Comparison of ENCODE assay signal across 23 cellular contexts in genomic region chr9:84212982-84213381, GRCh38.
DNase-seq lines count a peak whose midpoint lies in the region; ATAC-seq, FAIRE-seq and TF ChIP-seq lines count a peak whose summit lies in the region.
"Had no signal": no experiment of that assay in that cellular context is flagged by ENCODE, and none has a peak within 500 bp of the region (broad histone marks: within the 10 kb centered on the region; RNA-seq: fewer than 3 reads in every experiment).

No MANE protein-coding gene starts in this region.

- CTCF ChIA-PET in mammary epithelial cell (lab: Charles Lee; ENCODE audit: low non-redundant PET) = no interaction called here
- CTCF ChIA-PET in MCF 10A (lab: Yijun Ruan, JAX) = interaction anchor here (0.5 to 1.7 kb wide), 4 partner anchors 10 to 40 kb away, joined by 3 to 6 read pairs (median 4); no protein-coding TSS in a partner anchor

- H4K20me1 ChIP-seq in mammary epithelial cell (ENCODE audit: insufficient read depth, low read length) = no peaks in the 10 kb centered on the region
- H4K20me1 ChIP-seq: BLaER1 treated with 17β-estradiol and CSF1 and Interleukin-3, amounts not matched to agents 10 nM and 100 nM had no signal

- no peak overlapping the region for H3K9ac ChIP-seq in mammary epithelial cell (ENCODE audit: insufficient read depth, low read length)
- H3K9ac ChIP-seq: BLaER1 treated with 17β-estradiol and CSF1 and Interleukin-3, amounts not matched to agents 10 nM and 100 nM had no signal

- no TSS peak for BruUV-seq in mammary epithelial cell (replicated peaks; lab: Mats Ljungman, UMichigan)
- BruUV-seq in MCF 10A (replicated peaks; lab: Mats Ljungman, UMichigan) = no TSS peak

- H3K27me3 Mint-ChIP-seq in MCF 10A (ENCODE audit: insufficient read depth, unreplicated experiment) = no peaks in the 10 kb centered on the region
- H3K27me3 Mint-ChIP-seq in type B pancreatic cell = no peaks in the 10 kb centered on the region
- H3K27me3 Mint-ChIP-seq in activated naive CD8-positive, alpha-beta T cell treated with anti-CD3 and anti-CD28 coated beads, Interleukin-2, amount 50 U/mL, for 24 hours = peaks cover 5% of the 10 kb centered on the region
- H3K27me3 Mint-ChIP-seq: CD4-positive, alpha-beta T cell had no signal

- intact Hi-C loops in mammary epithelial cell (cut with micrococcal nuclease) (no loop called here), MCF 10A (cut with micrococcal nuclease) (no loop called here)

- peaks cover under 1% of the 10 kb centered on the region for H3K4me1 Mint-ChIP-seq in MCF 10A (ENCODE audit: insufficient read depth, unreplicated experiment)
- no peaks in the 10 kb centered on the region for H3K4me1 Mint-ChIP-seq in type B pancreatic cell (ENCODE audit: unreplicated experiment)
- no peaks in the 10 kb centered on the region for H3K4me1 Mint-ChIP-seq in activated naive CD8-positive, alpha-beta T cell treated with anti-CD3 and anti-CD28 coated beads, Interleukin-2, amount 50 U/mL, for 24 hours
- H3K4me1 Mint-ChIP-seq: CD14-positive monocyte; CD8-positive, alpha-beta memory T cell had no signal

- no peaks in the 10 kb centered on the region for H3K9me3 ChIP-seq in mammary epithelial cell (replicated peaks; ENCODE audit: insufficient read depth, low read length)
- H3K9me3 ChIP-seq in Peyer's patch = no peaks in the 10 kb centered on the region
- H3K9me3 ChIP-seq: BE2C had no signal

- H3K4me2 ChIP-seq in mammary epithelial cell (ENCODE audit: insufficient read depth, low read depth, low read length) = peak overlapping the region; percentile 22
- H3K4me2 ChIP-seq: BLaER1 treated with 17β-estradiol and CSF1 and Interleukin-3, amounts not matched to agents 10 nM and 100 nM had no signal

- dilution Hi-C loops in mammary epithelial cell (cut with HindIII; ENCODE audit: low sequenced_read_pairs) = no loop called here

- H3K27ac ChIP-seq in mammary epithelial cell (ENCODE audit: insufficient read depth, low read depth, low read length) (no peak overlapping the region), foreskin keratinocyte (no peak overlapping the region), Peyer's patch (no peak overlapping the region)
- H3K27ac ChIP-seq: 22Rv1; BLaER1 treated with 17β-estradiol and CSF1 and Interleukin-3, amounts not matched to agents 10 nM and 100 nM had no signal

- no peak overlapping the region for H3K27ac Mint-ChIP-seq in MCF 10A (ENCODE audit: low read depth, unreplicated experiment)
- H3K27ac Mint-ChIP-seq in type B pancreatic cell = peak overlapping the region; percentile 66
- H3K27ac Mint-ChIP-seq in activated naive CD8-positive, alpha-beta T cell treated with anti-CD3 and anti-CD28 coated beads, Interleukin-2, amount 50 U/mL, for 24 hours = no peak overlapping the region
- H3K27ac Mint-ChIP-seq: CD14-positive monocyte; CD4-positive, alpha-beta T cell; CD8-positive, alpha-beta memory T cell had no signal

- no peak overlapping the region for H3K4me3 Mint-ChIP-seq in MCF 10A (ENCODE audit: unreplicated experiment)
- H3K4me3 Mint-ChIP-seq in type B pancreatic cell = no peak overlapping the region
- no peak overlapping the region for H3K4me3 Mint-ChIP-seq in activated naive CD8-positive, alpha-beta T cell treated with anti-CD3 and anti-CD28 coated beads, Interleukin-2, amount 50 U/mL, for 24 hours
- H3K4me3 Mint-ChIP-seq: CD14-positive monocyte; CD4-positive, alpha-beta T cell; CD8-positive, alpha-beta memory T cell had no signal

- 85% methylated on average over 2 of the region's 2 CpGs for WGBS in mammary epithelial cell (ENCODE audit: low coverage, missing lambda C conversion rate)

- H2AFZ ChIP-seq in mammary epithelial cell (ENCODE audit: low read depth, low read length) = peak overlapping the region; percentile 38

- ATAC-seq in foreskin keratinocyte (peak; percentile 37), HG03469 (IDR thresholded peaks at IDR 0.05; ENCODE audit: unreplicated experiment) (no peak)
- no peak for ATAC-seq in activated naive CD8-positive, alpha-beta T cell treated with anti-CD3 and anti-CD28 coated beads, Interleukin-2, amount 50 U/mL, for 24 hours

- DNase-seq in mammary epithelial cell = peak; percentile 18
- DNase-seq in MCF 10A (ENCODE audit: unreplicated experiment) = no peak
- DNase-seq in bronchial epithelial cell (ENCODE audit: low read depth) = peak; percentile 44
- peak; percentile 50 to 78 for DNase-seq in foreskin keratinocyte
- no peak for DNase-seq in type B pancreatic cell (ENCODE audit: extremely low spot score, unreplicated experiment)
- no peak for DNase-seq in activated naive CD8-positive, alpha-beta T cell treated with anti-CD3 and anti-CD28 coated beads, Interleukin-2, amount 50 U/mL, for 24 hours
- DNase-seq in Peyer's patch = no peak
- DNase-seq: BE2C; CD4-positive, alpha-beta T cell; CD8-positive, alpha-beta memory T cell; DMS53; DMS79 treated with DMSO at 0.1 percent for 48 hours; GF-D8; GOT3; HCEC 1CT had no signal

- H3K9me3 Mint-ChIP-seq in MCF 10A (ENCODE audit: unreplicated experiment) (peaks cover 8% of the 10 kb centered on the region), type B pancreatic cell (peaks cover 3% of the 10 kb centered on the region)
- no peaks in the 10 kb centered on the region for H3K9me3 Mint-ChIP-seq in activated naive CD8-positive, alpha-beta T cell treated with anti-CD3 and anti-CD28 coated beads, Interleukin-2, amount 50 U/mL, for 24 hours
- H3K9me3 Mint-ChIP-seq: CD4-positive, alpha-beta T cell; CD8-positive, alpha-beta memory T cell had no signal

- H3K4me3 ChIP-seq in mammary epithelial cell (replicated peaks in 1 of 3; ENCODE audit: insufficient read depth in 1 of 3, low read depth in 2 of 3, low read length in 3 of 3) = no peak overlapping the region
- no peak overlapping the region for H3K4me3 ChIP-seq in bronchial epithelial cell (ENCODE audit: low read depth, low read length)
- H3K4me3 ChIP-seq in Peyer's patch = no peak overlapping the region
- H3K4me3 ChIP-seq: BLaER1 treated with 17β-estradiol and CSF1 and Interleukin-3, amounts not matched to agents 10 nM and 100 nM had no signal

- in situ Hi-C loops in mammary epithelial cell (cut with MboI; ENCODE audit: low sequenced_read_pairs in 2 of 2) = no loop called here

- no peaks in the 10 kb centered on the region for H3K79me2 ChIP-seq in mammary epithelial cell (ENCODE audit: insufficient read depth, low read length)

- H3K4me1 ChIP-seq in mammary epithelial cell (ENCODE audit: insufficient read depth, low read length) (peaks cover 9% of the 10 kb centered on the region), foreskin keratinocyte (peaks cover 3% of the 10 kb centered on the region), Peyer's patch (no peaks in the 10 kb centered on the region)
- H3K4me1 ChIP-seq: BE2C had no signal

- POLR2A ChIA-PET in MCF 10A (lab: Yijun Ruan, JAX) = interaction anchor here (0.8 to 2.7 kb wide), 9 partner anchors 9 to 233 kb away, joined by 3 to 17 read pairs (median 4); partner anchors contain the start of genes HNRNPK and RMI1

- H3K36me3 Mint-ChIP-seq in MCF 10A (ENCODE audit: insufficient read depth, unreplicated experiment) (peaks cover 6% of the 10 kb centered on the region), type B pancreatic cell (no peaks in the 10 kb centered on the region)
- H3K36me3 Mint-ChIP-seq in activated naive CD8-positive, alpha-beta T cell treated with anti-CD3 and anti-CD28 coated beads, Interleukin-2, amount 50 U/mL, for 24 hours (ENCODE audit: low read depth) = no peaks in the 10 kb centered on the region
- H3K36me3 Mint-ChIP-seq: CD14-positive monocyte had no signal

- TF ChIP-seq POLR2A in Peyer's patch (IDR thresholded peaks at IDR 0.05) = no peak

- TF ChIP-seq CTCF in mammary epithelial cell (conservative IDR thresholded peaks at IDR 0.05 in 1 of 2, IDR thresholded peaks at IDR 0.05 in 1 of 2; ENCODE audit: extremely low read depth in 1 of 2, insufficient read depth in 1 of 2, low read depth in 1 of 2, low read length in 2 of 2) (no peak), MCF 10A (IDR thresholded peaks at IDR 0.05; ENCODE audit: unreplicated experiment) (no peak), bronchial epithelial cell (IDR thresholded peaks at IDR 0.05; ENCODE audit: insufficient read depth, low read length, severe bottlenecking) (no peak), foreskin keratinocyte (conservative IDR thresholded peaks at IDR 0.05) (no peak), type B pancreatic cell (conservative IDR thresholded peaks at IDR 0.05) (no peak), Peyer's patch (IDR thresholded peaks at IDR 0.05) (no peak)

- no peaks in the 10 kb centered on the region for H3K36me3 ChIP-seq in mammary epithelial cell (ENCODE audit: insufficient read depth, low read length)
- H3K36me3 ChIP-seq in bronchial epithelial cell (ENCODE audit: control insufficient read depth, insufficient read depth, low read length) = no peaks in the 10 kb centered on the region
- no peaks in the 10 kb centered on the region for H3K36me3 ChIP-seq in Peyer's patch
- H3K36me3 ChIP-seq: BE2C; BLaER1 treated with 17β-estradiol and CSF1 and Interleukin-3, amounts not matched to agents 10 nM and 100 nM had no signal

- FAIRE-seq in bronchial epithelial cell (lab: Jason Lieb, UNC) = no peak
- FAIRE-seq: A204.1, GM12891, GM18507, H54 had no signal

- H3K27me3 ChIP-seq in mammary epithelial cell (ENCODE audit: insufficient read depth, low read length) (no peaks in the 10 kb centered on the region), bronchial epithelial cell (ENCODE audit: control insufficient read depth, insufficient read depth, low read length) (no peaks in the 10 kb centered on the region), foreskin keratinocyte (no peaks in the 10 kb centered on the region), Peyer's patch (no peaks in the 10 kb centered on the region)
- H3K27me3 ChIP-seq: BE2C; BLaER1 treated with 17β-estradiol and CSF1 and Interleukin-3, amounts not matched to agents 10 nM and 100 nM had no signal

Comparison
In these comparisons a context has a peak if more than half of its experiments do, and no peak if none do; other contexts are left out.
1. DNase-seq: peak in mammary epithelial cell (single experiment), bronchial epithelial cell (single experiment) and foreskin keratinocyte (2 of 2); none in MCF 10A (single experiment), type B pancreatic cell (single experiment), activated naive CD8-positive, alpha-beta T cell treated with anti-CD3 and anti-CD28 coated beads, Interleukin-2, amount 50 U/mL, for 24 hours (single experiment) and Peyer's patch (0 of 3).